In genomic region chr4:183504064-183504929, GRCh38 we compare ENCODE assay signal across 8 cellular contexts. TPM values are rescaled to one million over a fixed set of nuclear protein-coding genes. Genes with fewer than 3 reads are reported as not detected.
DNase-seq lines count a peak whose midpoint lies in the region; ATAC-seq and TF ChIP-seq lines count a peak whose summit lies in the region.

No MANE protein-coding gene starts in this region.

- peak; percentile 68 for ATAC-seq in HG02870 (IDR thresholded peaks at IDR 0.05; ENCODE audit: unreplicated experiment)
- peak; percentile 96 for ATAC-seq in left ventricle myocardium superior
- peak; percentile 93 to 98 (median 94) for ATAC-seq in psoas muscle

- WGBS in psoas muscle, 3 donors, result 0% methylated on average over 60 to 106 of the region's 106 CpGs

- H3K4me1 ChIP-seq in psoas muscle (peaks cover 27% of the 10 kb centered on the region), uterus (no peaks in the 10 kb centered on the region)

- H3K27me3 ChIP-seq in psoas muscle (ENCODE audit: insufficient read depth in 3 of 3, low read length in 2 of 3) (no peaks in the 10 kb centered on the region), uterus (no peaks in the 10 kb centered on the region)

- in situ Hi-C loops in GM13976 (cut with MboI; ENCODE audit: low sequenced_read_pairs, unreplicated experiment), result no loop called here

- no peak for TF ChIP-seq CTCF in GM13976 (IDR thresholded peaks at IDR 0.05; ENCODE audit: borderline replicate concordance, control extremely low read depth, extremely low read depth, insufficient read depth, missing control alignments)
- TF ChIP-seq CTCF in psoas muscle (IDR thresholded peaks at IDR 0.05), result peak; percentile 27
- peak in 3 of 4 experiments; percentile 6 to 21 (median 19) for TF ChIP-seq CTCF in uterus (IDR thresholded peaks at IDR 0.05)

- intact Hi-C loops in left ventricle myocardium superior (cut with micrococcal nuclease) (no loop called here), psoas muscle (cut with DNase I) (loop anchor here (1.0 to 5.0 kb wide), 3 partner anchors 62 to 154 kb away; partner anchors contain the start of gene CDKN2AIP (in 1 of the 2)), uterus (cut with DNase I; ENCODE audit: low total_unique reads) (no loop called here)

- peak overlapping the region; percentile 97 for H3K27ac ChIP-seq in psoas muscle
- peak overlapping the region; percentile 95 to 97 for H3K27ac ChIP-seq in uterus

- H3K36me3 ChIP-seq in psoas muscle (ENCODE audit: insufficient read depth in 1 of 2, low read depth in 1 of 2), result no peaks in the 10 kb centered on the region
- no peaks in the 10 kb centered on the region for H3K36me3 ChIP-seq in uterus

- TF ChIP-seq POLR2A in uterus (IDR thresholded peaks at IDR 0.05), result peak; percentile 73 to 75

- H3K9me3 ChIP-seq in psoas muscle (no peaks in the 10 kb centered on the region), uterus (no peaks in the 10 kb centered on the region)

- H3K4me3 ChIP-seq in psoas muscle (peak overlapping the region; percentile 96), uterus (peak overlapping the region; percentile 62 to 72)

- DNase-seq in GM13976 (ENCODE audit: low spot score), result peak; percentile 95
- DNase-seq in NCI-H146 (lab: John Stamatoyannopoulos, UW), result peak; percentile 99
- peak; percentile 98 to 100 (median 99) for DNase-seq in T-helper 1 cell
- peak; percentile 84 to 99 (median 97) for DNase-seq in amygdala (lab: John Stamatoyannopoulos, UW)
- peak; percentile 100 for DNase-seq in left ventricle myocardium superior
- DNase-seq in psoas muscle, result peak; percentile 100
- peak; percentile 99 for DNase-seq in uterus

RNA-seq across cellular contexts. Expression of gene ING2, which starts 0.6 kb away (rescaled TPM):
- total RNA-seq in left ventricle myocardium superior (6.3 TPM), psoas muscle (10 to 100 TPM in 1 of 4 donors, 1 to 10 TPM in 3; 6.3 to 21.7 (median 8.3) TPM), uterus (10 to 100 TPM in 2 of 4 donors, 1 to 10 TPM in 2; 3.8 to 16.1 (median 10.0) TPM)
- 10 to 100 TPM; 13.6 to 35.1 (median 28.0) TPM for polyA plus RNA-seq in psoas muscle

RNA-seq across cellular contexts. Expression of gene CDKN2AIP, which starts 59.9 kb away (rescaled TPM):
- total RNA-seq in left ventricle myocardium superior, result 9.2 TPM
- 10 to 100 TPM in 1 of 4 donors, 1 to 10 TPM in 3; 6.9 to 13.1 (median 8.3) TPM for total RNA-seq in psoas muscle
- polyA plus RNA-seq in psoas muscle, result 10 to 100 TPM in 2 of 3 donors, 1 to 10 TPM in 1; 6.5 to 21.0 (median 12.3) TPM
- 10 to 100 TPM; 18.5 to 37.1 (median 23.9) TPM for total RNA-seq in uterus

Comparison
In these comparisons a context has a peak if more than half of its experiments do, and no peak if none do; other contexts are left out.
1. Peak in every context shown above with its lines: DNase-seq, ATAC-seq, H3K4me3 ChIP-seq and H3K27ac ChIP-seq.
2. intact Hi-C loops: an anchor here in psoas muscle (1.0 to 5.0 kb wide); none called in left ventricle myocardium superior and uterus.